Comparison of ENCODE assay signal across 9 cellular contexts in genomic region chr4:140237616-140238352, GRCh38.
DNase-seq lines count a peak whose midpoint lies in the region; ATAC-seq, FAIRE-seq and TF ChIP-seq lines count a peak whose summit lies in the region.
"Had no signal": no experiment of that assay in that cellular context is flagged by ENCODE, and none has a peak within 500 bp of the region (broad histone marks: within the 10 kb centered on the region; RNA-seq: fewer than 3 reads in every experiment).

No MANE protein-coding gene starts in this region.

- H3K27me3 ChIP-seq in KMS-11 (ENCODE audit: insufficient read depth, low read depth) (no peaks in the 10 kb centered on the region), vagina (no peaks in the 10 kb centered on the region)

- peak overlapping the region; percentile 62 for H2AFZ ChIP-seq in KMS-11 (ENCODE audit: low read depth)
- peak overlapping the region; percentile 25; the same call in 1 of the 2 replicates for H2AFZ ChIP-seq in OCI-LY7 (ENCODE audit: low read length)

- no peaks in the 10 kb centered on the region for H4K20me1 ChIP-seq in KMS-11 (ENCODE audit: insufficient read depth)
- H4K20me1 ChIP-seq in OCI-LY7 (ENCODE audit: insufficient read depth, low read length): no peaks in the 10 kb centered on the region

- no peak for TF ChIP-seq POLR2A in A549 (IDR thresholded peaks at IDR 0.05; ENCODE audit: low read length)
- TF ChIP-seq POLR2A in vagina (IDR thresholded peaks at IDR 0.05): no peak

- POLR2A ChIA-PET in A549 (lab: Yijun Ruan, JAX) (no interaction called here), OCI-LY7 (lab: Charles Lee) (interaction anchor here (0.6 kb wide), 1 partner anchor 809 kb away, joined by 3 read pairs; no protein-coding TSS in a partner anchor)

- H3K9ac ChIP-seq in KMS-11: peak overlapping the region; percentile 34; the same call in 1 of the 2 replicates

- WGBS in A549 (ENCODE audit: missing lambda C conversion rate): 87% methylated on average over 14 of the region's 16 CpGs

- no peak for TF ChIP-seq CTCF in A549 (IDR thresholded peaks at IDR 0.05)
- TF ChIP-seq CTCF in KMS-11 (conservative IDR thresholded peaks at IDR 0.05; ENCODE audit: low read depth, low read length): no peak
- TF ChIP-seq CTCF in OCI-LY7 (conservative IDR thresholded peaks at IDR 0.05; ENCODE audit: low read length): no peak
- TF ChIP-seq CTCF in mucosa of descending colon (IDR thresholded peaks at IDR 0.05): no peak
- TF ChIP-seq CTCF in vagina (IDR thresholded peaks at IDR 0.05): no peak

- peaks cover 18% of the 10 kb centered on the region for H3K4me1 ChIP-seq in A549
- peaks cover 94% of the 10 kb centered on the region for H3K4me1 ChIP-seq in KMS-11 (ENCODE audit: low read depth, poor library complexity, severe bottlenecking)
- H3K4me1 ChIP-seq in OCI-LY7 (ENCODE audit: insufficient read depth, low read length, poor library complexity, severe bottlenecking): peaks cover 14% of the 10 kb centered on the region
- peaks cover 43% of the 10 kb centered on the region for H3K4me1 ChIP-seq in mucosa of descending colon (ENCODE audit: low read depth)
- H3K4me1 ChIP-seq in vagina: peaks cover 36% of the 10 kb centered on the region

- FAIRE-seq in A549 (lab: Jason Lieb, UNC): no peak
- FAIRE-seq: G401.6 had no signal

- TF ChIP-seq EP300 in A549 (IDR thresholded peaks at IDR 0.05): no peak

- BruUV-seq in OCI-LY7 (replicated peaks; lab: Mats Ljungman, UMichigan): no TSS peak

- H3K36me3 ChIP-seq in KMS-11 (ENCODE audit: insufficient read depth) (no peaks in the 10 kb centered on the region), OCI-LY7 (ENCODE audit: insufficient read depth, low read length) (no peaks in the 10 kb centered on the region), mucosa of descending colon (ENCODE audit: low read depth) (no peaks in the 10 kb centered on the region), vagina (no peaks in the 10 kb centered on the region)

- ATAC-seq in A549 (0 out of 6 replicates have a peak, but pooled peaks of 1 of the 2 experiments have one; percentile 23), mucosa of descending colon (peak; percentile 90), HG03175 (IDR thresholded peaks at IDR 0.05; ENCODE audit: unreplicated experiment) (no peak)

- H3K4me3 ChIP-seq in A549: no peak overlapping the region
- no peak overlapping the region for H3K4me3 ChIP-seq in KMS-11 (IDR thresholded peaks at IDR 0.05; ENCODE audit: insufficient read depth, low read depth, low read length)
- no peak overlapping the region for H3K4me3 ChIP-seq in OCI-LY7 (ENCODE audit: low read depth, low read length, poor library complexity, severe bottlenecking)
- no peak overlapping the region for H3K4me3 ChIP-seq in mucosa of descending colon
- H3K4me3 ChIP-seq in vagina: peak overlapping the region; percentile 17 to 23

- intact Hi-C loops in OCI-LY7 (cut with micrococcal nuclease; ENCODE audit: unreplicated experiment) (no loop called here), mucosa of descending colon (cut with DNase I, micrococcal nuclease) (no loop called here), vagina (cut with DNase I) (no loop called here)

- H3K27ac ChIP-seq in A549 (peak overlapping the region; percentile 14 to 65; a peak in 3 of 6 replicates), KMS-11 (peak overlapping the region; percentile 75), OCI-LY7 (ENCODE audit: low read depth, low read length, poor library complexity, severe bottlenecking) (no peak overlapping the region), vagina (peak overlapping the region; percentile 81)

- no peak for DNase-seq in A549 (ENCODE audit: low read depth in 1 of 2, low spot score in 1 of 2)
- DNase-seq in OCI-LY7 (ENCODE audit: low spot score): peak; percentile 20
- DNase-seq in epidermal melanocyte (ENCODE audit: insufficient read length, low spot score): peak; percentile 69
- DNase-seq in mucosa of descending colon: peak; percentile 75 to 88 (median 75)
- no peak for DNase-seq in vagina (ENCODE audit: extremely low spot score in 2 of 2)
- DNase-seq in activated naive CD4-positive, alpha-beta T cell (lab: John Stamatoyannopoulos, UW): no peak

- H3K4me2 ChIP-seq in A549: 0 out of 3 replicates have a peak overlapping the region, but pooled peaks have one; percentile 21
- peak overlapping the region; percentile 67 for H3K4me2 ChIP-seq in KMS-11
- H3K4me2 ChIP-seq in OCI-LY7 (ENCODE audit: low read length): peak overlapping the region; percentile 15; the same call in 1 of the 2 replicates

- TF ChIP-seq RAD21 in A549 (conservative IDR thresholded peaks at IDR 0.05 in 1 of 2, IDR thresholded peaks at IDR 0.05 in 1 of 2): no peak

- CTCF ChIA-PET in A549 (lab: Yijun Ruan, JAX) (interaction anchor here (1.1 to 1.9 kb wide), 2 partner anchors 14 to 16 kb away, joined by 3 to 10 read pairs; no protein-coding TSS in a partner anchor), OCI-LY7 (lab: Charles Lee; ENCODE audit: unreplicated experiment) (no interaction called here)

- H3K9me3 ChIP-seq in A549 (no peaks in the 10 kb centered on the region), OCI-LY7 (ENCODE audit: low read length) (no peaks in the 10 kb centered on the region), mucosa of descending colon (no peaks in the 10 kb centered on the region), vagina (no peaks in the 10 kb centered on the region)

- H3K9me2 ChIP-seq in OCI-LY7 (ENCODE audit: insufficient read depth, low read length): no peaks in the 10 kb centered on the region

- no peaks in the 10 kb centered on the region for H3K79me2 ChIP-seq in KMS-11 (ENCODE audit: insufficient read depth, low read depth)
- H3K79me2 ChIP-seq in OCI-LY7 (ENCODE audit: insufficient read depth, low read depth, low read length): no peaks in the 10 kb centered on the region

TF ChIP-seq in A549, 52 proteins besides CTCF, POLR2A, EP300 and RAD21:
- TF ChIP-seq EHF (CRISPR knock-in tag; IDR thresholded peaks at IDR 0.05): no peak
- TF ChIP-seq, protein P1, sequence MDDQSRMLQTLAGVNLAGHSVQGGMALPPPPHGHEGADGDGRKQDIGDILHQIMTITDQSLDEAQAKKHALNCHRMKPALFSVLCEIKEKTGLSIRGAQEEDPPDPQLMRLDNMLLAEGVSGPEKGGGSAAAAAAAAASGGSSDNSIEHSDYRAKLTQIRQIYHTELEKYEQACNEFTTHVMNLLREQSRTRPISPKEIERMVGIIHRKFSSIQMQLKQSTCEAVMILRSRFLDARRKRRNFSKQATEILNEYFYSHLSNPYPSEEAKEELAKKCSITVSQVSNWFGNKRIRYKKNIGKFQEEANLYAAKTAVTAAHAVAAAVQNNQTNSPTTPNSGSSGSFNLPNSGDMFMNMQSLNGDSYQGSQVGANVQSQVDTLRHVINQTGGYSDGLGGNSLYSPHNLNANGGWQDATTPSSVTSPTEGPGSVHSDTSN (IDR thresholded peaks at IDR 0.05): no peak

Comparison
In these comparisons a context has a peak if more than half of its experiments do, and no peak if none do; other contexts are left out.
1. DNase-seq: peak in OCI-LY7 (single experiment), epidermal melanocyte (single experiment) and mucosa of descending colon (3 of 3); none in A549 (0 of 2), vagina (0 of 2) and activated naive CD4-positive, alpha-beta T cell (0 of 4).
2. H3K4me2 ChIP-seq: peak in every context shown above with its lines; median percentile 67 in KMS-11; 21 in A549; 15 in OCI-LY7.
3. H3K4me3 ChIP-seq: peak in vagina (2 of 2); none in A549 (single experiment), KMS-11 (single experiment), OCI-LY7 (single experiment) and mucosa of descending colon (single experiment).